Comparison of ENCODE assay signal across 11 cellular contexts in the genomic region with DNA sequence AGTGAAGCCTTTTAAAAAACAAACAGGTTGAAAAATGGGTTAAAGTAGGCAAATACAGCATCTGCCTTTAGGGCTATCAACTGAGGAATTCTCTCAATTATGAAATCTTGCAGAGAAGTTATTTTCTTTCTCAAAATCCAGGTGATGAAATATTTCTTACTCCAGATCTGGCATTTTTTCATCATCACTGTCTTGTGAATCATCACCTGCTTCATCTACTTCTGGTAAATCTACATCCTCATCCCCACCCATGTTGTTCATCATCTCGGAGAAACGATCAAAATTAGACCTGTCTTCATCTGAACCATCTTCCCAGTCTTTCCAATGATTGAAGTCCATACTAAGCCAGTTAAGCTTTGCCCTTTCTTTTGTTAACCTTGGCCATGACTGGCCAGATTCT. TPM values are rescaled to one million over a fixed set of nuclear protein-coding genes. Genes with fewer than 3 reads are reported as not detected.
DNase-seq lines count a peak whose midpoint lies in the region; ATAC-seq, FAIRE-seq and TF ChIP-seq lines count a peak whose summit lies in the region.
"Had no signal": no experiment of that assay in that cellular context is flagged by ENCODE, and none has a peak within 500 bp of the region (broad histone marks: within the 10 kb centered on the region; RNA-seq: fewer than 3 reads in every experiment).

No MANE protein-coding gene starts in this region.

- peak overlapping the region; percentile 68 for H3K4me2 ChIP-seq in SK-N-SH

- no peaks in the 10 kb centered on the region for H3K9me3 Mint-ChIP-seq in progenitor cell of endocrine pancreas (ENCODE audit: low read depth)

- TF ChIP-seq CTCF in SK-N-SH (IDR thresholded peaks at IDR 0.05): no peak
- no peak for TF ChIP-seq CTCF in progenitor cell of endocrine pancreas (IDR thresholded peaks at IDR 0.05; ENCODE audit: unreplicated experiment)
- no peak for TF ChIP-seq CTCF in GM13977 (IDR thresholded peaks at IDR 0.05; ENCODE audit: extremely low read depth, insufficient read depth, missing control alignments)

- no peaks in the 10 kb centered on the region for H3K79me2 ChIP-seq in SK-N-SH (ENCODE audit: insufficient read depth)

- H4K20me1 ChIP-seq in SK-N-SH (ENCODE audit: insufficient read depth): no peaks in the 10 kb centered on the region

- DNase-seq in SK-N-SH (no peak), SW480 (ENCODE audit: low spot score) (peak; percentile 16), progenitor cell of endocrine pancreas (ENCODE audit: low spot score, unreplicated experiment) (no peak), GM13977 (ENCODE audit: low spot score) (no peak), GM12892 (ENCODE audit: insufficient read length) (no peak), SIG-M5 (lab: John Stamatoyannopoulos, UW) (no peak)
- DNase-seq: NCI-H1048 had no signal

- no peaks in the 10 kb centered on the region for H3K36me3 Mint-ChIP-seq in progenitor cell of endocrine pancreas (ENCODE audit: insufficient read depth)

- H3K4me1 ChIP-seq in SK-N-SH (ENCODE audit: control insufficient read depth in 1 of 2, insufficient read depth in 2 of 2, low read depth in 1 of 2, low read length in 1 of 2): peaks cover 2 to 12% of the 10 kb centered on the region in 2 experiments; a peak in 2 of 4 replicates

- H3K27ac ChIP-seq in SK-N-SH (ENCODE audit: low read depth in 2 of 2, low read length in 1 of 2): peak overlapping the region in 1 of 2 experiments; percentile 80; a peak in 2 of 4 replicates
- H3K27ac ChIP-seq: gastroesophageal sphincter had no signal

- no peaks in the 10 kb centered on the region for H3K36me3 ChIP-seq in SK-N-SH (replicated peaks in 1 of 2; ENCODE audit: control insufficient read depth in 1 of 2, insufficient read depth in 2 of 2, low read length in 1 of 2)
- H3K36me3 ChIP-seq: gastroesophageal sphincter had no signal

- peak overlapping the region in 1 of 2 experiments; percentile 48; a peak in 2 of 4 replicates for H3K4me3 ChIP-seq in SK-N-SH (ENCODE audit: low read depth in 2 of 2, low read length in 1 of 2)

- no peak for TF ChIP-seq RAD21 in SK-N-SH (IDR thresholded peaks at IDR 0.05; ENCODE audit: low read length)

- CTCF ChIA-PET in SK-N-SH (lab: Yijun Ruan, JAX): interaction anchor here (0.6 to 2.2 kb wide), 19 partner anchors 9 to 1606 kb away, joined by 3 to 14 read pairs (median 4); partner anchors contain the start of genes MFAP3L and NEK1

- no peak overlapping the region for H3K27ac Mint-ChIP-seq in progenitor cell of endocrine pancreas

- H3K4me1 Mint-ChIP-seq in progenitor cell of endocrine pancreas (ENCODE audit: low read depth): peaks cover 10% of the 10 kb centered on the region

- TF ChIP-seq EP300 in SK-N-SH (IDR thresholded peaks at IDR 0.05; ENCODE audit: borderline replicate concordance in 1 of 2, low read depth in 1 of 2, low read length in 1 of 2): no peak

- H3K9me2 ChIP-seq in SK-N-SH: no peaks in the 10 kb centered on the region

- POLR2A ChIA-PET in SK-N-SH (lab: Yijun Ruan, JAX): no interaction called here

- H3K9ac ChIP-seq in SK-N-SH: no peak overlapping the region

- WGBS in SK-N-SH (ENCODE audit: low lambda C conversion rate): 50% methylated on average over 2 of the region's 2 CpGs

- H2AFZ ChIP-seq in SK-N-SH (ENCODE audit: low read depth): peak overlapping the region; percentile 60

- H3K4me3 Mint-ChIP-seq in progenitor cell of endocrine pancreas (ENCODE audit: low read depth): peak overlapping the region; percentile 10

- peaks cover 12% of the 10 kb centered on the region for H3F3A ChIP-seq in SK-N-SH (replicated peaks; ENCODE audit: insufficient read depth)

- FAIRE-seq in GM12892 (lab: Jason Lieb, UNC): no peak
- FAIRE-seq: colon had no signal

- in situ Hi-C loops in GM13977 (cut with MboI; ENCODE audit: low pct_unique_long_range_greater_than_20kb, low sequenced_read_pairs, unreplicated experiment): no loop called here

- TF ChIP-seq POLR2A in GM12892 (IDR thresholded peaks at IDR 0.05; ENCODE audit: low read depth, low read length): no peak

- H3K27me3 Mint-ChIP-seq in progenitor cell of endocrine pancreas: peaks cover 50% of the 10 kb centered on the region

- H3K9me3 ChIP-seq in SK-N-SH: no peaks in the 10 kb centered on the region
- H3K9me3 ChIP-seq: gastroesophageal sphincter had no signal

- no peak for ATAC-seq in SK-N-SH treated with all-trans-retinoic acid at 6 μM for 48 hours
- peak; percentile 70 for ATAC-seq in esophagus mucosa

- H3K27me3 ChIP-seq in SK-N-SH (ENCODE audit: insufficient read depth): no peaks in the 10 kb centered on the region

TF ChIP-seq in SK-N-SH, 30 proteins besides CTCF, POLR2A, EP300 and RAD21:
- TF ChIP-seq MEF2A (IDR thresholded peaks at IDR 0.05; ENCODE audit: borderline replicate concordance, low read depth) (no peak), RXRA (IDR thresholded peaks at IDR 0.05; ENCODE audit: borderline replicate concordance, low read depth) (no peak)
TF ChIP-seq in SK-N-SH: peak in this region for 0.

TF ChIP-seq in SK-N-SH treated with all-trans-retinoic acid at 6 μM for 48 hours, 23 proteins besides CTCF, POLR2A, EP300 and RAD21 (continues in another document):
- TF ChIP-seq, protein P1, sequence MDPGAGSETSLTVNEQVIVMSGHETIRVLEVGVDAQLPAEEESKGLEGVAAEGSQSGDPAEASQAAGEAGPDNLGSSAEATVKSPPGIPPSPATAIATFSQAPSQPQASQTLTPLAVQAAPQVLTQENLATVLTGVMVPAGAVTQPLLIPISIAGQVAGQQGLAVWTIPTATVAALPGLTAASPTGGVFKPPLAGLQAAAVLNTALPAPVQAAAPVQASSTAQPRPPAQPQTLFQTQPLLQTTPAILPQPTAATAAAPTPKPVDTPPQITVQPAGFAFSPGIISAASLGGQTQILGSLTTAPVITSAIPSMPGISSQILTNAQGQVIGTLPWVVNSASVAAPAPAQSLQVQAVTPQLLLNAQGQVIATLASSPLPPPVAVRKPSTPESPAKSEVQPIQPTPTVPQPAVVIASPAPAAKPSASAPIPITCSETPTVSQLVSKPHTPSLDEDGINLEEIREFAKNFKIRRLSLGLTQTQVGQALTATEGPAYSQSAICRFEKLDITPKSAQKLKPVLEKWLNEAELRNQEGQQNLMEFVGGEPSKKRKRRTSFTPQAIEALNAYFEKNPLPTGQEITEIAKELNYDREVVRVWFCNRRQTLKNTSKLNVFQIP (CRISPR knock-in tag; IDR thresholded peaks at IDR 0.05; ENCODE audit: borderline replicate concordance, low read depth): no peak
- no peak for TF ChIP-seq ARNTL (CRISPR knock-in tag; IDR thresholded peaks at IDR 0.05; ENCODE audit: borderline replicate concordance, low read depth)
- no peak for TF ChIP-seq ESRRG (CRISPR knock-in tag; IDR thresholded peaks at IDR 0.05)
- TF ChIP-seq ZNF8 (CRISPR knock-in tag; IDR thresholded peaks at IDR 0.05): no peak
- TF ChIP-seq PATZ1 (CRISPR knock-in tag; IDR thresholded peaks at IDR 0.05; ENCODE audit: borderline replicate concordance): no peak
- TF ChIP-seq OSR1 (CRISPR knock-in tag; IDR thresholded peaks at IDR 0.05): no peak
- TF ChIP-seq, protein P2, sequence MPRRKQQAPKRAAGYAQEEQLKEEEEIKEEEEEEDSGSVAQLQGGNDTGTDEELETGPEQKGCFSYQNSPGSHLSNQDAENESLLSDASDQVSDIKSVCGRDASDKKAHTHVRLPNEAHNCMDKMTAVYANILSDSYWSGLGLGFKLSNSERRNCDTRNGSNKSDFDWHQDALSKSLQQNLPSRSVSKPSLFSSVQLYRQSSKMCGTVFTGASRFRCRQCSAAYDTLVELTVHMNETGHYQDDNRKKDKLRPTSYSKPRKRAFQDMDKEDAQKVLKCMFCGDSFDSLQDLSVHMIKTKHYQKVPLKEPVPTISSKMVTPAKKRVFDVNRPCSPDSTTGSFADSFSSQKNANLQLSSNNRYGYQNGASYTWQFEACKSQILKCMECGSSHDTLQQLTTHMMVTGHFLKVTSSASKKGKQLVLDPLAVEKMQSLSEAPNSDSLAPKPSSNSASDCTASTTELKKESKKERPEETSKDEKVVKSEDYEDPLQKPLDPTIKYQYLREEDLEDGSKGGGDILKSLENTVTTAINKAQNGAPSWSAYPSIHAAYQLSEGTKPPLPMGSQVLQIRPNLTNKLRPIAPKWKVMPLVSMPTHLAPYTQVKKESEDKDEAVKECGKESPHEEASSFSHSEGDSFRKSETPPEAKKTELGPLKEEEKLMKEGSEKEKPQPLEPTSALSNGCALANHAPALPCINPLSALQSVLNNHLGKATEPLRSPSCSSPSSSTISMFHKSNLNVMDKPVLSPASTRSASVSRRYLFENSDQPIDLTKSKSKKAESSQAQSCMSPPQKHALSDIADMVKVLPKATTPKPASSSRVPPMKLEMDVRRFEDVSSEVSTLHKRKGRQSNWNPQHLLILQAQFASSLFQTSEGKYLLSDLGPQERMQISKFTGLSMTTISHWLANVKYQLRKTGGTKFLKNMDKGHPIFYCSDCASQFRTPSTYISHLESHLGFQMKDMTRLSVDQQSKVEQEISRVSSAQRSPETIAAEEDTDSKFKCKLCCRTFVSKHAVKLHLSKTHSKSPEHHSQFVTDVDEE (CRISPR knock-in tag; IDR thresholded peaks at IDR 0.05): no peak
- no peak for TF ChIP-seq CSDC2 (CRISPR knock-in tag; IDR thresholded peaks at IDR 0.05)
- TF ChIP-seq ZFP30 (CRISPR knock-in tag; IDR thresholded peaks at IDR 0.05): no peak
- no peak for TF ChIP-seq SNAI2 (CRISPR knock-in tag; IDR thresholded peaks at IDR 0.05)
- TF ChIP-seq BACH2 (CRISPR knock-in tag; IDR thresholded peaks at IDR 0.05; ENCODE audit: borderline replicate concordance): no peak
- TF ChIP-seq TCF4 (CRISPR knock-in tag; IDR thresholded peaks at IDR 0.05; ENCODE audit: borderline replicate concordance): no peak
- no peak for TF ChIP-seq ZNF70 (CRISPR knock-in tag; IDR thresholded peaks at IDR 0.05)
- TF ChIP-seq ZFP3 (CRISPR knock-in tag; IDR thresholded peaks at IDR 0.05): no peak

RNA-seq across cellular contexts. Expression of gene HPF1, which starts 33.3 kb away (rescaled TPM):
- 23.0 and 23.5 TPM in 2 replicates for polyA plus RNA-seq in SK-N-SH (2012; rRNA removed)
- polyA plus RNA-seq in SK-N-SH (2012; cell fraction: cytosol; rRNA removed): 40.1 and 45.9 TPM in 2 replicates
- polyA plus RNA-seq in SK-N-SH (2012; cell fraction: nucleus; rRNA removed): 11.5 and 12.8 TPM in 2 replicates
- 12.4 TPM for total RNA-seq in esophagus mucosa
- total RNA-seq in progenitor cell of endocrine pancreas: 28.5 and 33.3 TPM in 2 replicates
- polyA plus RNA-seq in GM12892 (2012; ENCODE audit: missing spikeins): 43.2 TPM
